ENCODE assay signal across 1 cellular context in the genomic region with DNA sequence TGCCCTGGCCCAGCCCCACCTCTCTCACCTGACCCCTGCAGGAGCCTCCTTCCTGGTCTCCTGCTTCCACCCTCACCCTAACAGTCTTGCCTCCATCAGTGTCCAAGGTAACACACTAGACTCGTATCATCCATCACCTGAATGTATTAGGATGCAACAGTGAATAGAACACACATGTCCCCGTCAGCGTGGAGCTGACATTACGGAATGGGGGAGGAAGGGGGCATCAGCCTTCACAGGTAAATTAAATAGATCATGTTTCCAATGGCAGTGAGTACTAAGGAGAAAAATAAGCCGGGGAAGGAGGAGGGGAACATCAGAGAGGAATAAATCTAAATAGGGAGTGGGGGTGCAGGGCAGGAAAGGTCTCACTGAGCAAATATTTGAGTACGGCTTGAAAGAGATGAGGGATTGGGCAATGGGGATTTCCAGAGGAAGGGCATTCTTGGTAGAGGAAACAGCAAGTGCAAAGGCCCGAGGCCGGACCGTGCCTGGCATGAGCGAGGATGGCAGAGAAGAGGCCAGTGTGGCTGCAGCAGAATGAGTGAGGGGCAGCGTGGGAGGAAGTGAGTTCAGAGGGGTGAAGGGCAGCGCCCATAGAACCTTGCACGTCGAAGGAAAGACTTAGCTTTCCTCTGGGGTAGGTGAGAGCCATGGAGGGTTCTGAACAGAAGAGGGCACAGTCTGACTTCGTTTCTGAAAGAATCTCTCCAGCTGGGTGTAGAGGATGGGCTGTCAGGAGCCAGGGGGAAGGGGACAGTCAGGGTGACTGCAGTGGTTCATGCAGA.
TF ChIP-seq lines count a peak whose summit lies in the region.

No MANE protein-coding gene starts in this region.

TF ChIP-seq in A549, 52 proteins besides CTCF, POLR2A, EP300 and RAD21 (continued from another document):
- TF ChIP-seq, protein P1, sequence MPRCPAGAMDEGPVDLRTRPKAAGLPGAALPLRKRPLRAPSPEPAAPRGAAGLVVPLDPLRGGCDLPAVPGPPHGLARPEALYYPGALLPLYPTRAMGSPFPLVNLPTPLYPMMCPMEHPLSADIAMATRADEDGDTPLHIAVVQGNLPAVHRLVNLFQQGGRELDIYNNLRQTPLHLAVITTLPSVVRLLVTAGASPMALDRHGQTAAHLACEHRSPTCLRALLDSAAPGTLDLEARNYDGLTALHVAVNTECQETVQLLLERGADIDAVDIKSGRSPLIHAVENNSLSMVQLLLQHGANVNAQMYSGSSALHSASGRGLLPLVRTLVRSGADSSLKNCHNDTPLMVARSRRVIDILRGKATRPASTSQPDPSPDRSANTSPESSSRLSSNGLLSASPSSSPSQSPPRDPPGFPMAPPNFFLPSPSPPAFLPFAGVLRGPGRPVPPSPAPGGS (IDR thresholded peaks at IDR 0.05), result peak; percentile 50; the same call in 1 of the 3 replicates
- TF ChIP-seq, protein P2, sequence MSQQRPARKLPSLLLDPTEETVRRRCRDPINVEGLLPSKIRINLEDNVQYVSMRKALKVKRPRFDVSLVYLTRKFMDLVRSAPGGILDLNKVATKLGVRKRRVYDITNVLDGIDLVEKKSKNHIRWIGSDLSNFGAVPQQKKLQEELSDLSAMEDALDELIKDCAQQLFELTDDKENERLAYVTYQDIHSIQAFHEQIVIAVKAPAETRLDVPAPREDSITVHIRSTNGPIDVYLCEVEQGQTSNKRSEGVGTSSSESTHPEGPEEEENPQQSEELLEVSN (IDR thresholded peaks at IDR 0.05; ENCODE audit: borderline replicate concordance, low read depth), result peak; percentile 41; the same call in 1 of the 2 replicates
- TF ChIP-seq, protein P3, sequence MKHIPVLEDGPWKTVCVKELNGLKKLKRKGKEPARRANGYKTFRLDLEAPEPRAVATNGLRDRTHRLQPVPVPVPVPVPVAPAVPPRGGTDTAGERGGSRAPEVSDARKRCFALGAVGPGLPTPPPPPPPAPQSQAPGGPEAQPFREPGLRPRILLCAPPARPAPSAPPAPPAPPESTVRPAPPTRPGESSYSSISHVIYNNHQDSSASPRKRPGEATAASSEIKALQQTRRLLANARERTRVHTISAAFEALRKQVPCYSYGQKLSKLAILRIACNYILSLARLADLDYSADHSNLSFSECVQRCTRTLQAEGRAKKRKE (CRISPR knock-in tag; IDR thresholded peaks at IDR 0.05; ENCODE audit: low read depth), result no peak
- TF ChIP-seq, protein P4, sequence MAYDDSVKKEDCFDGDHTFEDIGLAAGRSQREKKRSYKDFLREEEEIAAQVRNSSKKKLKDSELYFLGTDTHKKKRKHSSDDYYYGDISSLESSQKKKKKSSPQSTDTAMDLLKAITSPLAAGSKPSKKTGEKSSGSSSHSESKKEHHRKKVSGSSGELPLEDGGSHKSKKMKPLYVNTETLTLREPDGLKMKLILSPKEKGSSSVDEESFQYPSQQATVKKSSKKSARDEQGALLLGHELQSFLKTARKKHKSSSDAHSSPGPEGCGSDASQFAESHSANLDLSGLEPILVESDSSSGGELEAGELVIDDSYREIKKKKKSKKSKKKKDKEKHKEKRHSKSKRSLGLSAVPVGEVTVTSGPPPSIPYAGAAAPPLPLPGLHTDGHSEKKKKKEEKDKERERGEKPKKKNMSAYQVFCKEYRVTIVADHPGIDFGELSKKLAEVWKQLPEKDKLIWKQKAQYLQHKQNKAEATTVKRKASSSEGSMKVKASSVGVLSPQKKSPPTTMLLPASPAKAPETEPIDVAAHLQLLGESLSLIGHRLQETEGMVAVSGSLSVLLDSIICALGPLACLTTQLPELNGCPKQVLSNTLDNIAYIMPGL (CRISPR knock-in tag; IDR thresholded peaks at IDR 0.05; ENCODE audit: borderline replicate concordance), result no peak
- TF ChIP-seq, protein P5, sequence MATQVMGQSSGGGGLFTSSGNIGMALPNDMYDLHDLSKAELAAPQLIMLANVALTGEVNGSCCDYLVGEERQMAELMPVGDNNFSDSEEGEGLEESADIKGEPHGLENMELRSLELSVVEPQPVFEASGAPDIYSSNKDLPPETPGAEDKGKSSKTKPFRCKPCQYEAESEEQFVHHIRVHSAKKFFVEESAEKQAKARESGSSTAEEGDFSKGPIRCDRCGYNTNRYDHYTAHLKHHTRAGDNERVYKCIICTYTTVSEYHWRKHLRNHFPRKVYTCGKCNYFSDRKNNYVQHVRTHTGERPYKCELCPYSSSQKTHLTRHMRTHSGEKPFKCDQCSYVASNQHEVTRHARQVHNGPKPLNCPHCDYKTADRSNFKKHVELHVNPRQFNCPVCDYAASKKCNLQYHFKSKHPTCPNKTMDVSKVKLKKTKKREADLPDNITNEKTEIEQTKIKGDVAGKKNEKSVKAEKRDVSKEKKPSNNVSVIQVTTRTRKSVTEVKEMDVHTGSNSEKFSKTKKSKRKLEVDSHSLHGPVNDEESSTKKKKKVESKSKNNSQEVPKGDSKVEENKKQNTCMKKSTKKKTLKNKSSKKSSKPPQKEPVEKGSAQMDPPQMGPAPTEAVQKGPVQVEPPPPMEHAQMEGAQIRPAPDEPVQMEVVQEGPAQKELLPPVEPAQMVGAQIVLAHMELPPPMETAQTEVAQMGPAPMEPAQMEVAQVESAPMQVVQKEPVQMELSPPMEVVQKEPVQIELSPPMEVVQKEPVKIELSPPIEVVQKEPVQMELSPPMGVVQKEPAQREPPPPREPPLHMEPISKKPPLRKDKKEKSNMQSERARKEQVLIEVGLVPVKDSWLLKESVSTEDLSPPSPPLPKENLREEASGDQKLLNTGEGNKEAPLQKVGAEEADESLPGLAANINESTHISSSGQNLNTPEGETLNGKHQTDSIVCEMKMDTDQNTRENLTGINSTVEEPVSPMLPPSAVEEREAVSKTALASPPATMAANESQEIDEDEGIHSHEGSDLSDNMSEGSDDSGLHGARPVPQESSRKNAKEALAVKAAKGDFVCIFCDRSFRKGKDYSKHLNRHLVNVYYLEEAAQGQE (IDR thresholded peaks at IDR 0.05), result no peak
- TF ChIP-seq SMC3 (IDR thresholded peaks at IDR 0.05) (peak; percentile 63), RNF2 (IDR thresholded peaks at IDR 0.05; ENCODE audit: borderline replicate concordance, low read depth) (no peak), CBX8 (IDR thresholded peaks at IDR 0.05) (no peak), HOXB13 (CRISPR knock-in tag; IDR thresholded peaks at IDR 0.05; ENCODE audit: low read depth) (0 out of 2 replicates have a peak, but pooled peaks have one; percentile 34), ZSCAN20 (CRISPR knock-in tag; IDR thresholded peaks at IDR 0.05) (no peak), GATA3 (IDR thresholded peaks at IDR 0.05; ENCODE audit: borderline replicate concordance) (peak; percentile 67), EHMT2 (IDR thresholded peaks at IDR 0.05; ENCODE audit: low read depth) (no peak), HDAC2 (IDR thresholded peaks at IDR 0.05) (no peak), NR3C1 (IDR thresholded peaks at IDR 0.05) (no peak), SREBF2 (IDR thresholded peaks at IDR 0.05) (no peak), RFX5 (IDR thresholded peaks at IDR 0.05) (no peak), HOXA7 (CRISPR knock-in tag; IDR thresholded peaks at IDR 0.05) (no peak), NFE2L2 (conservative IDR thresholded peaks at IDR 0.05; ENCODE audit: low read length) (no peak), CHD2 (IDR thresholded peaks at IDR 0.05; ENCODE audit: low read length, partially characterized antibody) (no peak), NPAS2 (CRISPR knock-in tag; IDR thresholded peaks at IDR 0.05; ENCODE audit: borderline replicate concordance) (no peak), JUNB (IDR thresholded peaks at IDR 0.05) (no peak), FOSL2 (IDR thresholded peaks at IDR 0.05) (peak; percentile 29; the same call in 1 of the 2 replicates), FOSL2 (CRISPR knock-in tag; IDR thresholded peaks at IDR 0.05) (no peak; the same call in 1 of the 2 replicates), MAZ (IDR thresholded peaks at IDR 0.05; ENCODE audit: borderline replicate concordance, low read depth, low read length) (no peak), MAFK (IDR thresholded peaks at IDR 0.05; ENCODE audit: partially characterized antibody) (no peak), TFCP2L1 (CRISPR knock-in tag; IDR thresholded peaks at IDR 0.05) (no peak), ZNF302 (CRISPR knock-in tag; IDR thresholded peaks at IDR 0.05) (no peak), CEBPB (IDR thresholded peaks at IDR 0.05) (peak; percentile 92 to 98), CHD4 (IDR thresholded peaks at IDR 0.05; ENCODE audit: borderline replicate concordance) (no peak), HOXB5 (CRISPR knock-in tag; IDR thresholded peaks at IDR 0.05) (no peak), BHLHE40 (IDR thresholded peaks at IDR 0.05; ENCODE audit: low read depth, low read length) (no peak), ZFP36 (IDR thresholded peaks at IDR 0.05; ENCODE audit: borderline replicate concordance, partially characterized antibody) (peak; percentile 38)
- TF ChIP-seq, protein P6, sequence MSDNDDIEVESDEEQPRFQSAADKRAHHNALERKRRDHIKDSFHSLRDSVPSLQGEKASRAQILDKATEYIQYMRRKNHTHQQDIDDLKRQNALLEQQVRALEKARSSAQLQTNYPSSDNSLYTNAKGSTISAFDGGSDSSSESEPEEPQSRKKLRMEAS (IDR thresholded peaks at IDR 0.05), result peak; percentile 80
- TF ChIP-seq, protein P7, sequence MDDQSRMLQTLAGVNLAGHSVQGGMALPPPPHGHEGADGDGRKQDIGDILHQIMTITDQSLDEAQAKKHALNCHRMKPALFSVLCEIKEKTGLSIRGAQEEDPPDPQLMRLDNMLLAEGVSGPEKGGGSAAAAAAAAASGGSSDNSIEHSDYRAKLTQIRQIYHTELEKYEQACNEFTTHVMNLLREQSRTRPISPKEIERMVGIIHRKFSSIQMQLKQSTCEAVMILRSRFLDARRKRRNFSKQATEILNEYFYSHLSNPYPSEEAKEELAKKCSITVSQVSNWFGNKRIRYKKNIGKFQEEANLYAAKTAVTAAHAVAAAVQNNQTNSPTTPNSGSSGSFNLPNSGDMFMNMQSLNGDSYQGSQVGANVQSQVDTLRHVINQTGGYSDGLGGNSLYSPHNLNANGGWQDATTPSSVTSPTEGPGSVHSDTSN (IDR thresholded peaks at IDR 0.05), result no peak
- TF ChIP-seq, protein P8, sequence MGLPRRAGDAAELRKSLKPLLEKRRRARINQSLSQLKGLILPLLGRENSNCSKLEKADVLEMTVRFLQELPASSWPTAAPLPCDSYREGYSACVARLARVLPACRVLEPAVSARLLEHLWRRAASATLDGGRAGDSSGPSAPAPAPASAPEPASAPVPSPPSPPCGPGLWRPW (IDR thresholded peaks at IDR 0.05), result 0 out of 2 replicates have a peak, but pooled peaks have one; percentile 35
